ENCODE assay signal across 22 cellular contexts in genomic region chr7:12788591-12788990, GRCh38.
"Had no signal": no experiment of that assay in that cellular context is flagged by ENCODE, and none has a peak within 500 bp of the region (broad histone marks: within the 10 kb centered on the region; RNA-seq: fewer than 3 reads in every experiment).

No MANE protein-coding gene starts in this region.

- H3K36me3 Mint-ChIP-seq: natural killer cell had no signal

- DNase-seq: dermis blood vessel endothelial cell; effector memory CD8-positive, alpha-beta T cell; erythroblast; esophagus squamous epithelium; foreskin melanocyte; hypothalamus; left ventricle myocardium superior; lower lobe of right lung; natural killer cell; occipital lobe; ovary; posterior cingulate gyrus; psoas muscle; right cardiac atrium; sigmoid colon; stimulated activated naive CD4-positive, alpha-beta T cell; stimulated activated naive CD8-positive, alpha-beta T cell treated with anti-CD3 and anti-CD28 coated beads, Interleukin-15, amount 100 ng/mL, for 72 hours; transverse colon; upper lobe of right lung; uterus had no signal

- H3K27ac Mint-ChIP-seq: effector memory CD8-positive, alpha-beta T cell; natural killer cell; stimulated activated naive CD8-positive, alpha-beta T cell treated with anti-CD3 and anti-CD28 coated beads, Interleukin-15, amount 100 ng/mL, for 72 hours had no signal

- H3K9me3 Mint-ChIP-seq: effector memory CD8-positive, alpha-beta T cell; natural killer cell; stimulated activated naive CD8-positive, alpha-beta T cell treated with anti-CD3 and anti-CD28 coated beads, Interleukin-15, amount 100 ng/mL, for 72 hours had no signal

- H3K27me3 Mint-ChIP-seq: effector memory CD8-positive, alpha-beta T cell; stimulated activated naive CD8-positive, alpha-beta T cell treated with anti-CD3 and anti-CD28 coated beads, Interleukin-15, amount 100 ng/mL, for 72 hours had no signal

- H3K4me3 Mint-ChIP-seq: effector memory CD8-positive, alpha-beta T cell; natural killer cell; stimulated activated naive CD8-positive, alpha-beta T cell treated with anti-CD3 and anti-CD28 coated beads, Interleukin-15, amount 100 ng/mL, for 72 hours had no signal

- H3K27ac ChIP-seq: coronary artery, esophagus squamous epithelium, lower lobe of right lung, ovary, psoas muscle, sigmoid colon, suprapubic skin, transverse colon, upper lobe of right lung, uterus had no signal

- ATAC-seq: effector memory CD8-positive, alpha-beta T cell; lower lobe of right lung; natural killer cell; psoas muscle; right cardiac atrium; stimulated activated naive CD8-positive, alpha-beta T cell treated with anti-CD3 and anti-CD28 coated beads, Interleukin-15, amount 100 ng/mL, for 72 hours; upper lobe of right lung had no signal

- H3K4me1 Mint-ChIP-seq: natural killer cell; stimulated activated naive CD8-positive, alpha-beta T cell treated with anti-CD3 and anti-CD28 coated beads, Interleukin-15, amount 100 ng/mL, for 72 hours had no signal
